ENCODE assay signal across 17 cellular contexts in genomic region chr6:53378208-53378607, GRCh38. TPM values are rescaled to one million over a fixed set of nuclear protein-coding genes. Genes with fewer than 3 reads are reported as not detected.
DNase-seq lines count a peak whose midpoint lies in the region; ATAC-seq and TF ChIP-seq lines count a peak whose summit lies in the region.
"Had no signal": no experiment of that assay in that cellular context is flagged by ENCODE, and none has a peak within 500 bp of the region (broad histone marks: within the 10 kb centered on the region; RNA-seq: fewer than 3 reads in every experiment).

No MANE protein-coding gene starts in this region.

- WGBS in gastroesophageal sphincter (ENCODE audit: low coverage in 1 of 2), 2 donors = 70 to 92% methylated on average over 2 to 6 of the region's 7 CpGs

- TF ChIP-seq POLR2A in gastroesophageal sphincter (IDR thresholded peaks at IDR 0.05) = no peak

- no peaks in the 10 kb centered on the region for H3K9me3 ChIP-seq in gastroesophageal sphincter

- POLR2A ChIA-PET in T-cell (lab: Charles Lee) = no interaction called here

- no peak overlapping the region for H3K4me3 Mint-ChIP-seq in T-cell
- H3K4me3 Mint-ChIP-seq: HFFc6 had no signal

- peak; percentile 7 for DNase-seq in GM03348 (ENCODE audit: low spot score)
- peak; percentile 25 for DNase-seq in amniotic epithelial cell (ENCODE audit: low read depth)
- peak; percentile 10 for DNase-seq in fibroblast of pulmonary artery (ENCODE audit: low read depth)
- no peak for DNase-seq in omental fat pad (ENCODE audit: low spot score)
- DNase-seq in KBM-7 = no peak
- DNase-seq in T-cell = no peak
- DNase-seq: DMS79, H7, HFFc6, NCI-H1417 treated with DMSO at 0.1 percent for 48 hours, NCI-H187 treated with DMSO at 0.1 percent for 48 hours, NCI-H2227 treated with DMSO at 0.1 percent for 48 hours, NCI-H524, NCI-H82, OCI-M1 had no signal

- CTCF ChIA-PET in T-cell (lab: Charles Lee) = no interaction called here

- no peaks in the 10 kb centered on the region for H3K4me1 ChIP-seq in gastroesophageal sphincter

- H3K4me3 ChIP-seq in fibroblast of pulmonary artery (replicated peaks; ENCODE audit: low read depth, low read length) (no peak overlapping the region), gastroesophageal sphincter (no peak overlapping the region)

- H3K9me3 Mint-ChIP-seq in T-cell = no peaks in the 10 kb centered on the region
- H3K9me3 Mint-ChIP-seq: HFFc6 had no signal

- H3K36me3 ChIP-seq in gastroesophageal sphincter = no peaks in the 10 kb centered on the region

- ATAC-seq in omental fat pad (ENCODE audit: low FRiP score) (peak; percentile 53), gastroesophageal sphincter (no peak), T-cell (replicated peaks in 1 of 4) (no peak)

- in situ Hi-C loops in KBM-7 (cut with MboI; ENCODE audit: low pct_unique_long_range_greater_than_20kb, low sequenced_read_pairs) = no loop called here

- peaks cover 0 to 3% of the 10 kb centered on the region in 2 donors for H3K27me3 Mint-ChIP-seq in T-cell

- no peak overlapping the region for H3K27ac ChIP-seq in gastroesophageal sphincter
- H3K27ac ChIP-seq: C4-2B had no signal

- no peaks in the 10 kb centered on the region for H3K36me3 Mint-ChIP-seq in T-cell

- H3K4me1 Mint-ChIP-seq in T-cell = no peaks in the 10 kb centered on the region

- no peak overlapping the region for H3K27ac Mint-ChIP-seq in T-cell
- H3K27ac Mint-ChIP-seq: HFFc6 had no signal

- TF ChIP-seq CTCF in fibroblast of pulmonary artery (IDR thresholded peaks at IDR 0.05; ENCODE audit: low read length, missing control alignments) (no peak), omental fat pad (IDR thresholded peaks at IDR 0.05) (no peak), gastroesophageal sphincter (IDR thresholded peaks at IDR 0.05) (no peak)

- H3K27me3 ChIP-seq in gastroesophageal sphincter = no peaks in the 10 kb centered on the region

- no peak for TF ChIP-seq EP300 in gastroesophageal sphincter (IDR thresholded peaks at IDR 0.05)

RNA-seq across cellular contexts. Expression of gene ELOVL5, which starts 29.5 kb away (rescaled TPM):
- total RNA-seq in omental fat pad (100 to 1,000 TPM; 125 to 251 (median 186) TPM), gastroesophageal sphincter (10 to 100 TPM; 51.5 to 94.6 (median 64.6) TPM), T-cell (100 to 1,000 TPM in 1 of 5 donors, 10 to 100 TPM in 4; 71.4 to 101 (median 86.5) TPM)

Comparison
In these comparisons a context has a peak if more than half of its experiments do, and no peak if none do; other contexts are left out.
1. DNase-seq: peak in GM03348 (single experiment), amniotic epithelial cell (single experiment) and fibroblast of pulmonary artery (single experiment); none in omental fat pad (single experiment), KBM-7 (single experiment) and T-cell (0 of 34).